ENCODE assay signal across 8 cellular contexts in genomic region chr12:63420206-63420644, GRCh38.
DNase-seq lines count a peak whose midpoint lies in the region; TF ChIP-seq lines count a peak whose summit lies in the region.

No MANE protein-coding gene starts in this region.

- intact Hi-C loops in ascending aorta (cut with DNase I): no loop called here

- H3K14ac ChIP-seq in mesenchymal stem cell (ENCODE audit: low read length in 2 of 2): no peak overlapping the region

- no peak overlapping the region for H3K18ac ChIP-seq in mesenchymal stem cell (ENCODE audit: low read depth in 1 of 2, low read length in 2 of 2)

- H3K9me3 ChIP-seq in OCI-LY3 (ENCODE audit: insufficient read depth, low read length) (no peaks in the 10 kb centered on the region; the same call in 1 of the 2 replicates), mesenchymal stem cell (ENCODE audit: control insufficient read depth, low read length) (peaks cover 4% of the 10 kb centered on the region), ascending aorta (peaks cover 0 to 5% of the 10 kb centered on the region in 2 donors)

- no peak overlapping the region for H3K4me3 ChIP-seq in KMS-11 (IDR thresholded peaks at IDR 0.05; ENCODE audit: insufficient read depth, low read depth, low read length)
- H3K4me3 ChIP-seq in OCI-LY3 (ENCODE audit: low read length): no peak overlapping the region
- H3K4me3 ChIP-seq in brain microvascular endothelial cell (ENCODE audit: low read depth, low read length): no peak overlapping the region
- no peak overlapping the region for H3K4me3 ChIP-seq in mesenchymal stem cell (ENCODE audit: insufficient read depth in 1 of 2, low read depth in 1 of 2, low read length in 2 of 2)
- no peak overlapping the region for H3K4me3 ChIP-seq in ascending aorta

- H3K79me1 ChIP-seq in mesenchymal stem cell (replicated peaks; ENCODE audit: low read length, poor library complexity, severe bottlenecking): no peaks in the 10 kb centered on the region

- 0 out of 2 replicates have a peak overlapping the region, but pooled peaks have one; percentile 1 for H2AFZ ChIP-seq in KMS-11 (ENCODE audit: low read depth)
- H2AFZ ChIP-seq in OCI-LY3 (ENCODE audit: low read depth, low read length): no peak overlapping the region
- H2AFZ ChIP-seq in mesenchymal stem cell (ENCODE audit: low read depth, low read length): no peak overlapping the region

- H3K27ac ChIP-seq in 22Rv1 (peak overlapping the region; percentile 73), KMS-11 (no peak overlapping the region), OCI-LY3 (ENCODE audit: low read length) (no peak overlapping the region), brain microvascular endothelial cell (no peak overlapping the region), mesenchymal stem cell (ENCODE audit: low read length, poor library complexity, severe bottlenecking) (no peak overlapping the region), ascending aorta (no peak overlapping the region)

- H3K4me1 ChIP-seq in KMS-11 (ENCODE audit: low read depth, poor library complexity, severe bottlenecking) (no peaks in the 10 kb centered on the region), OCI-LY3 (ENCODE audit: low read length) (no peaks in the 10 kb centered on the region), mesenchymal stem cell (ENCODE audit: control insufficient read depth, insufficient read depth, low read depth, low read length) (no peaks in the 10 kb centered on the region), ascending aorta (no peaks in the 10 kb centered on the region)

- H3K27me3 ChIP-seq in KMS-11 (ENCODE audit: insufficient read depth, low read depth) (no peaks in the 10 kb centered on the region), OCI-LY3 (ENCODE audit: low read depth, low read length) (no peaks in the 10 kb centered on the region), brain microvascular endothelial cell (replicated peaks) (no peaks in the 10 kb centered on the region), mesenchymal stem cell (ENCODE audit: control insufficient read depth in 1 of 2, insufficient read depth in 1 of 2, low read length in 2 of 2) (no peaks in the 10 kb centered on the region), ascending aorta (no peaks in the 10 kb centered on the region)

- no peak overlapping the region for H2BK12ac ChIP-seq in mesenchymal stem cell (ENCODE audit: low read length in 2 of 2)

- WGBS in mesenchymal stem cell: 14% methylated on average over 6 of the region's 6 CpGs

- H3K36me3 ChIP-seq in KMS-11 (ENCODE audit: insufficient read depth): no peaks in the 10 kb centered on the region
- H3K36me3 ChIP-seq in OCI-LY3 (replicated peaks; ENCODE audit: low read depth, low read length): peaks cover 5% of the 10 kb centered on the region
- no peaks in the 10 kb centered on the region for H3K36me3 ChIP-seq in brain microvascular endothelial cell (replicated peaks)
- no peaks in the 10 kb centered on the region for H3K36me3 ChIP-seq in mesenchymal stem cell (ENCODE audit: control insufficient read depth in 1 of 2, insufficient read depth in 2 of 2, low read depth in 1 of 2, low read length in 2 of 2)
- no peaks in the 10 kb centered on the region for H3K36me3 ChIP-seq in ascending aorta

- H4K20me1 ChIP-seq in KMS-11 (ENCODE audit: insufficient read depth) (no peaks in the 10 kb centered on the region), OCI-LY3 (ENCODE audit: insufficient read depth, low read length) (no peaks in the 10 kb centered on the region)

- H3K79me2 ChIP-seq in KMS-11 (ENCODE audit: insufficient read depth, low read depth) (no peaks in the 10 kb centered on the region), OCI-LY3 (ENCODE audit: low read length) (no peaks in the 10 kb centered on the region)

- H2BK5ac ChIP-seq in mesenchymal stem cell (ENCODE audit: low read depth, low read length, poor library complexity, severe bottlenecking): no peak overlapping the region

- H2BK15ac ChIP-seq in mesenchymal stem cell (ENCODE audit: low read depth, poor library complexity, severe bottlenecking): no peak overlapping the region

- no peak overlapping the region for H4K91ac ChIP-seq in mesenchymal stem cell (ENCODE audit: low read length)

- DNase-seq in GM03348 (ENCODE audit: low spot score): peak; percentile 44
- peak; percentile 77 for DNase-seq in H4 (ENCODE audit: low spot score)
- DNase-seq in brain microvascular endothelial cell: peak; percentile 88
- DNase-seq in mesenchymal stem cell: peak; percentile 59
- no peak for DNase-seq in ascending aorta (ENCODE audit: low spot score in 2 of 2)

- H2AK5ac ChIP-seq in mesenchymal stem cell (ENCODE audit: low read length, severe bottlenecking): no peak overlapping the region

- H3K4me2 ChIP-seq in KMS-11 (no peak overlapping the region), OCI-LY3 (ENCODE audit: low read length) (peak overlapping the region; percentile 27; the same call in 1 of the 2 replicates), mesenchymal stem cell (ENCODE audit: low read length, poor library complexity, severe bottlenecking) (no peak overlapping the region)

- H2BK120ac ChIP-seq in mesenchymal stem cell (ENCODE audit: low read depth, low read length): no peak overlapping the region

- no peak overlapping the region for H3K23ac ChIP-seq in mesenchymal stem cell (ENCODE audit: low read length in 2 of 2)

- no peak overlapping the region for H3K4ac ChIP-seq in mesenchymal stem cell (ENCODE audit: low read depth in 1 of 2, low read length in 2 of 2)

- in situ Hi-C loops in brain microvascular endothelial cell (cut with HindIII; ENCODE audit: low pct_ligation_motif_present, low sequenced_read_pairs): no loop called here

- H3K9ac ChIP-seq in KMS-11 (no peak overlapping the region), OCI-LY3 (ENCODE audit: low read length) (no peak overlapping the region), mesenchymal stem cell (ENCODE audit: low read length) (no peak overlapping the region)

- no peak overlapping the region for H4K8ac ChIP-seq in mesenchymal stem cell (ENCODE audit: low read length)

- TF ChIP-seq CTCF in 22Rv1 (IDR thresholded peaks at IDR 0.05) (peak; percentile 94), KMS-11 (conservative IDR thresholded peaks at IDR 0.05; ENCODE audit: low read depth, low read length) (peak; percentile 97), OCI-LY3 (IDR thresholded peaks at IDR 0.05; ENCODE audit: low read depth, low read length) (peak; percentile 85), brain microvascular endothelial cell (IDR thresholded peaks at IDR 0.05; ENCODE audit: low read depth, low read length, missing control alignments) (peak; percentile 81), ascending aorta (IDR thresholded peaks at IDR 0.05) (peak in 1 of 3 experiments; percentile 25)

Comparison
In these comparisons a context has a peak if more than half of its experiments do, and no peak if none do; other contexts are left out.
1. DNase-seq: peak in GM03348 (single experiment), H4 (single experiment), brain microvascular endothelial cell (single experiment) and mesenchymal stem cell (single experiment); none in ascending aorta (0 of 2).